Comparison of ENCODE assay signal across 11 cellular contexts in genomic region chr3:153070153-153070868, GRCh38.
A peak's percentile ranks its signal among the peaks of the same experiment; 100 is the strongest.
DNase-seq lines count a peak whose midpoint lies in the region; ATAC-seq and TF ChIP-seq lines count a peak whose summit lies in the region.
"Had no signal": no experiment of that assay in that cellular context is flagged by ENCODE, and none has a peak within 500 bp of the region (broad histone marks: within the 10 kb centered on the region; RNA-seq: fewer than 3 reads in every experiment).

No MANE protein-coding gene starts in this region.

- TF ChIP-seq EP300 in SK-N-SH (IDR thresholded peaks at IDR 0.05; ENCODE audit: borderline replicate concordance in 1 of 2, low read depth in 1 of 2, low read length in 1 of 2): no peak

- H3K4me2 ChIP-seq in SK-N-SH: peak overlapping the region; percentile 19; the same call in 1 of the 2 replicates
- H3K4me2 ChIP-seq in fibroblast of lung (ENCODE audit: extremely low read depth, insufficient read depth, low read length): peak overlapping the region; percentile 23

- H3K4me1 ChIP-seq in SK-N-SH (ENCODE audit: control insufficient read depth in 1 of 2, insufficient read depth in 2 of 2, low read depth in 1 of 2, low read length in 1 of 2): peaks cover 0 to 5% of the 10 kb centered on the region in 2 experiments; a peak in 1 of 4 replicates
- peaks cover 2% of the 10 kb centered on the region for H3K4me1 ChIP-seq in fibroblast of lung (ENCODE audit: control insufficient read depth, extremely low read depth, insufficient read depth, low read length)
- no peaks in the 10 kb centered on the region for H3K4me1 ChIP-seq in uterus

- peak; percentile 50 for ATAC-seq in Right ventricle myocardium inferior
- ATAC-seq in activated CD4-positive, CD25-positive, alpha-beta regulatory T cell treated with anti-CD3 and anti-CD28 coated beads, Interleukin-2, amount 50 U/mL, for 24 hours: no peak

- H3K4me3 ChIP-seq in SK-N-SH (ENCODE audit: low read depth in 2 of 2, low read length in 1 of 2) (no peak overlapping the region; a peak in 1 of 4 replicates), fibroblast of lung (replicated peaks in 1 of 4; ENCODE audit: control extremely low read depth in 1 of 4, insufficient read depth in 1 of 4, low read depth in 3 of 4, low read length in 4 of 4) (no peak overlapping the region), uterus (no peak overlapping the region)

- H3K79me2 ChIP-seq in SK-N-SH (ENCODE audit: insufficient read depth) (no peaks in the 10 kb centered on the region), fibroblast of lung (ENCODE audit: control insufficient read depth, insufficient read depth, low read length) (no peaks in the 10 kb centered on the region)

- TF ChIP-seq CTCF in SK-N-SH (IDR thresholded peaks at IDR 0.05) (no peak), fibroblast of lung (conservative IDR thresholded peaks at IDR 0.05 in 1 of 2, IDR thresholded peaks at IDR 0.05 in 1 of 2; ENCODE audit: low read depth in 1 of 2, low read length in 2 of 2) (no peak), uterus (IDR thresholded peaks at IDR 0.05) (no peak)

- H3K9me2 ChIP-seq in SK-N-SH: no peaks in the 10 kb centered on the region

- CTCF ChIA-PET in SK-N-SH (lab: Yijun Ruan, JAX): no interaction called here

- TF ChIP-seq POLR2A in uterus (IDR thresholded peaks at IDR 0.05): no peak

- no peak for TF ChIP-seq RAD21 in SK-N-SH (IDR thresholded peaks at IDR 0.05; ENCODE audit: low read length)

- intact Hi-C loops in Right ventricle myocardium inferior (cut with DNase I) (no loop called here), cardiac septum (cut with DNase I) (no loop called here), uterus (cut with DNase I; ENCODE audit: low total_unique reads) (no loop called here)

- POLR2A ChIA-PET in SK-N-SH (lab: Yijun Ruan, JAX): no interaction called here

- H3K27ac ChIP-seq in SK-N-SH (ENCODE audit: low read depth in 2 of 2, low read length in 1 of 2): peak overlapping the region in 1 of 2 experiments; percentile 78; a peak in 2 of 4 replicates
- no peak overlapping the region for H3K27ac ChIP-seq in fibroblast of lung (ENCODE audit: insufficient read depth, low read length)
- peak overlapping the region; percentile 4 to 37 for H3K27ac ChIP-seq in uterus

- no peaks in the 10 kb centered on the region for H4K20me1 ChIP-seq in SK-N-SH (ENCODE audit: insufficient read depth)
- no peaks in the 10 kb centered on the region for H4K20me1 ChIP-seq in fibroblast of lung (ENCODE audit: control insufficient read depth, extremely low read depth, insufficient read depth, low read length)

- H3K36me3 ChIP-seq in SK-N-SH (replicated peaks in 1 of 2; ENCODE audit: control insufficient read depth in 1 of 2, insufficient read depth in 2 of 2, low read length in 1 of 2) (no peaks in the 10 kb centered on the region), fibroblast of lung (ENCODE audit: control insufficient read depth, insufficient read depth, low read length) (no peaks in the 10 kb centered on the region), uterus (no peaks in the 10 kb centered on the region)

- 61% methylated on average over 1 of the region's 1 CpG for WGBS in SK-N-SH (ENCODE audit: low lambda C conversion rate)

- peak overlapping the region; percentile 22; the same call in 1 of the 2 replicates for H3K9ac ChIP-seq in SK-N-SH
- no peak overlapping the region for H3K9ac ChIP-seq in fibroblast of lung (ENCODE audit: insufficient read depth, low read length)

- no peaks in the 10 kb centered on the region for H3K27me3 ChIP-seq in SK-N-SH (ENCODE audit: insufficient read depth)
- no peaks in the 10 kb centered on the region for H3K27me3 ChIP-seq in fibroblast of lung (ENCODE audit: control insufficient read depth, insufficient read depth, low read length)
- no peaks in the 10 kb centered on the region for H3K27me3 ChIP-seq in uterus

- no peak for DNase-seq in Right ventricle myocardium inferior (ENCODE audit: missing footprints)
- no peak for DNase-seq in cardiac septum (ENCODE audit: low spot score)
- DNase-seq in SK-N-SH: no peak
- peak; percentile 78 to 81 for DNase-seq in fibroblast of lung (ENCODE audit: low read depth in 2 of 2)
- no peak for DNase-seq in uterus
- DNase-seq in NCI-H1092 treated with DMSO at 0.1 percent for 48 hours (lab: John Stamatoyannopoulos, UW): no peak
- no peak for DNase-seq in activated naive CD4-positive, alpha-beta T cell (lab: John Stamatoyannopoulos, UW)
- DNase-seq: activated CD4-positive, CD25-positive, alpha-beta regulatory T cell treated with anti-CD3 and anti-CD28 coated beads, Interleukin-2, amount 50 U/mL, for 72 hours; activated effector memory CD4-positive, alpha-beta T cell treated with anti-CD3 and anti-CD28 coated beads, Interleukin-2, amount 50 U/mL, for 16 hours; stimulated activated CD4-positive, alpha-beta T cell treated with anti-CD3 and anti-CD28 coated beads, Interleukin-1b, Interleukin-23, amount 100 ng/mL, for 48 hours had no signal

- H3F3A ChIP-seq in SK-N-SH (replicated peaks; ENCODE audit: insufficient read depth): peaks cover 5% of the 10 kb centered on the region

- H2AFZ ChIP-seq in SK-N-SH (ENCODE audit: low read depth): peak overlapping the region; percentile 49; the same call in 1 of the 2 replicates
- H2AFZ ChIP-seq in fibroblast of lung (ENCODE audit: low read length): no peak overlapping the region

- H3K9me3 ChIP-seq in SK-N-SH (no peaks in the 10 kb centered on the region), fibroblast of lung (ENCODE audit: control insufficient read depth, insufficient read depth, low read depth, low read length) (no peaks in the 10 kb centered on the region), uterus (no peaks in the 10 kb centered on the region)

TF ChIP-seq in SK-N-SH, 30 proteins besides CTCF, POLR2A, EP300 and RAD21:
- TF ChIP-seq FOSL2 (IDR thresholded peaks at IDR 0.05; ENCODE audit: borderline replicate concordance, low read depth) (peak; percentile 64; the same call in 1 of the 2 replicates), TCF12 (IDR thresholded peaks at IDR 0.05) (peak; percentile 45), JUND (IDR thresholded peaks at IDR 0.05) (peak; percentile 47), GABPA (IDR thresholded peaks at IDR 0.05; ENCODE audit: low read depth) (no peak), REST (IDR thresholded peaks at IDR 0.05; ENCODE audit: low read depth, low read length) (no peak), PBX3 (IDR thresholded peaks at IDR 0.05) (0 out of 2 replicates have a peak, but pooled peaks have one; percentile 1)

Comparison
In these comparisons a context has a peak if more than half of its experiments do, and no peak if none do; other contexts are left out.
1. DNase-seq: peak in fibroblast of lung (2 of 2); none in Right ventricle myocardium inferior (single experiment), cardiac septum (single experiment), SK-N-SH (single experiment), uterus (0 of 2), NCI-H1092 treated with DMSO at 0.1 percent for 48 hours (single experiment) and activated naive CD4-positive, alpha-beta T cell (0 of 4).